ENCODE assay signal across 21 cellular contexts in genomic region chr16:56812884-56813283, GRCh38. TPM values are rescaled to one million over a fixed set of nuclear protein-coding genes. Genes with fewer than 3 reads are reported as not detected.
DNase-seq lines count a peak whose midpoint lies in the region; TF ChIP-seq lines count a peak whose summit lies in the region.
"Had no signal": no experiment of that assay in that cellular context is flagged by ENCODE, and none has a peak within 500 bp of the region (broad histone marks: within the 10 kb centered on the region; RNA-seq: fewer than 3 reads in every experiment).

No MANE protein-coding gene starts in this region.

- peak; percentile 54 for DNase-seq in HPDE6-E6E7 (ENCODE audit: extremely low spot score)
- peak; percentile 53 for DNase-seq in adipocyte (ENCODE audit: low read depth)
- DNase-seq in fibroblast of the aortic adventitia (ENCODE audit: low read depth): peak; percentile 55
- no peak for DNase-seq in NCI-H2081 treated with DMSO at 0.1 percent for 48 hours (lab: John Stamatoyannopoulos, UW)
- no peak for DNase-seq in MV-4-11 (lab: John Stamatoyannopoulos, UW)
- DNase-seq in activated naive CD4-positive, alpha-beta T cell treated with Interleukin-2 at 50 U/mL for 16 hours: no peak
- DNase-seq in T-helper 2 cell: no peak
- DNase-seq: activated CD4-positive, alpha-beta memory T cell treated with anti-CD3 and anti-CD28 coated beads for 36 hours; aorta; DMS153; effector CD4-positive, alpha-beta T cell; glutamatergic neuron; islet precursor cell; KBM-7; NCI-H187 treated with DMSO at 0.1 percent for 48 hours; NCI-H748 treated with DMSO at 0.1 percent for 48 hours; T1000 had no signal

- TF ChIP-seq CTCF in fibroblast of the aortic adventitia (IDR thresholded peaks at IDR 0.05; ENCODE audit: insufficient read depth, low read length): no peak

- H3K27me3 ChIP-seq in ACC112 (ENCODE audit: insufficient read depth, low read length) (no peaks in the 10 kb centered on the region), adipocyte (replicated peaks; ENCODE audit: control insufficient read depth, insufficient read depth, low read length) (no peaks in the 10 kb centered on the region)

- H3K27ac ChIP-seq in ACC112 (ENCODE audit: low read depth, low read length): peak overlapping the region; percentile 3; the same call in 1 of the 2 replicates

- H3K36me3 ChIP-seq in ACC112 (ENCODE audit: insufficient read depth, low read length) (peaks cover 12% of the 10 kb centered on the region; the same call in 1 of the 2 replicates), adipocyte (ENCODE audit: control insufficient read depth, insufficient read depth, low read length, severe bottlenecking) (peaks cover 3% of the 10 kb centered on the region)

- H3K9ac ChIP-seq in adipocyte (ENCODE audit: low read length): no peak overlapping the region

- H3K4me3 ChIP-seq in ACC112 (ENCODE audit: low read depth, low read length) (no peak overlapping the region), adipocyte (ENCODE audit: low read length) (no peak overlapping the region), fibroblast of the aortic adventitia (ENCODE audit: low read depth, low read length) (no peak overlapping the region)

- no peaks in the 10 kb centered on the region for H3K9me3 ChIP-seq in adipocyte (ENCODE audit: control insufficient read depth, low read length)

- peaks cover 3% of the 10 kb centered on the region for H3K79me2 ChIP-seq in ACC112 (ENCODE audit: control insufficient read depth, insufficient read depth, low read length, unreplicated experiment)

- no peak overlapping the region for H2AFZ ChIP-seq in ACC112 (ENCODE audit: low read length, unreplicated experiment)

- H3K4me1 ChIP-seq in ACC112 (ENCODE audit: control insufficient read depth, insufficient read depth, low read length, unreplicated experiment): peaks cover 10% of the 10 kb centered on the region
- no peaks in the 10 kb centered on the region for H3K4me1 ChIP-seq in adipocyte (ENCODE audit: control insufficient read depth, insufficient read depth, low read length)

RNA-seq across cellular contexts. Expression of gene SLC12A3, which starts 52.1 kb away (rescaled TPM):
- total RNA-seq in fibroblast of the aortic adventitia (ENCODE audit: low replicate concordance): not detected in 2 replicates
- total RNA-seq: activated CD4-positive, alpha-beta memory T cell treated with anti-CD3 and anti-CD28 coated beads for 36 hours; aorta; posterior vena cava; Right ventricle myocardium inferior; temporal lobe had no signal

Comparison
In these comparisons a context has a peak if more than half of its experiments do, and no peak if none do; other contexts are left out.
1. DNase-seq: peak in HPDE6-E6E7 (single experiment), adipocyte (single experiment) and fibroblast of the aortic adventitia (single experiment); none in NCI-H2081 treated with DMSO at 0.1 percent for 48 hours (single experiment), MV-4-11 (single experiment), activated naive CD4-positive, alpha-beta T cell treated with Interleukin-2 at 50 U/mL for 16 hours (single experiment) and T-helper 2 cell (0 of 5).